Comparison of ENCODE assay signal across 21 cellular contexts in genomic region chr3:181725830-181726229, GRCh38. TPM values are rescaled to one million over a fixed set of nuclear protein-coding genes. Genes with fewer than 3 reads are reported as not detected.
DNase-seq lines count a peak whose midpoint lies in the region; ATAC-seq and TF ChIP-seq lines count a peak whose summit lies in the region.
"Had no signal": no experiment of that assay in that cellular context is flagged by ENCODE, and none has a peak within 500 bp of the region (broad histone marks: within the 10 kb centered on the region; RNA-seq: fewer than 3 reads in every experiment).

No MANE protein-coding gene starts in this region.

- DNase-seq in C1 segment of cervical spinal cord (lab: John Stamatoyannopoulos, UW) (peak in 9 of 14 donors; percentile 19 to 73 (median 62)), hepatocyte (ENCODE audit: low spot score) (no peak), neuronal stem cell (ENCODE audit: low spot score) (no peak), OCI-LY7 (ENCODE audit: low spot score) (no peak), ureter (ENCODE audit: low spot score) (no peak), heart right ventricle (no peak)
- DNase-seq: adrenal gland; CD8-positive, alpha-beta T cell; cerebellar nuclear complex; foreskin fibroblast; IMR-90; natural killer cell; NCI-H510A had no signal

- H3K14ac ChIP-seq in neuronal stem cell (ENCODE audit: low read length), result no peak overlapping the region

- H3K4ac ChIP-seq in neuronal stem cell (ENCODE audit: low read length), result no peak overlapping the region

- H3K18ac ChIP-seq in neuronal stem cell (ENCODE audit: low read length), result peak overlapping the region; percentile 83

- H2BK15ac ChIP-seq in neuronal stem cell (ENCODE audit: low read length), result no peak overlapping the region

- intact Hi-C loops in OCI-LY7 (cut with micrococcal nuclease; ENCODE audit: unreplicated experiment) (no loop called here), heart right ventricle (cut with DNase I) (no loop called here)

- H3K4me3 ChIP-seq in hepatocyte (no peak overlapping the region), neuronal stem cell (ENCODE audit: low read length in 2 of 2) (peak overlapping the region in 1 of 2 donors; percentile 24), OCI-LY7 (ENCODE audit: low read depth, low read length, poor library complexity, severe bottlenecking) (no peak overlapping the region), heart right ventricle (no peak overlapping the region)

- no peak overlapping the region for H3K23ac ChIP-seq in neuronal stem cell (ENCODE audit: low read depth, low read length, poor library complexity)

- peaks cover 2% of the 10 kb centered on the region for H3K79me1 ChIP-seq in neuronal stem cell (ENCODE audit: low read depth, low read length)

- H3K9ac ChIP-seq in neuronal stem cell (ENCODE audit: low read depth, low read length, poor library complexity), result peak overlapping the region; percentile 75

- peak overlapping the region; percentile 58 for H2BK5ac ChIP-seq in neuronal stem cell (ENCODE audit: low read length)

- H3K9me2 ChIP-seq in hepatocyte (replicated peaks; ENCODE audit: insufficient read depth) (no peaks in the 10 kb centered on the region), OCI-LY7 (ENCODE audit: insufficient read depth, low read length) (no peaks in the 10 kb centered on the region)

- POLR2A ChIA-PET in OCI-LY7 (lab: Charles Lee), result no interaction called here

- no peak overlapping the region for H2BK120ac ChIP-seq in neuronal stem cell (ENCODE audit: low read depth, low read length)

- BruUV-seq in OCI-LY7 (replicated peaks; lab: Mats Ljungman, UMichigan), result no TSS peak

- H3K4me2 ChIP-seq in hepatocyte (peak overlapping the region; percentile 90), neuronal stem cell (ENCODE audit: insufficient read depth, low read length, poor library complexity, severe bottlenecking) (peak overlapping the region; percentile 76), OCI-LY7 (ENCODE audit: low read length) (no peak overlapping the region)

- no peaks in the 10 kb centered on the region for H3K9me3 ChIP-seq in hepatocyte (ENCODE audit: low read depth)
- H3K9me3 ChIP-seq in neuronal stem cell (replicated peaks in 1 of 2; ENCODE audit: control insufficient read depth in 2 of 2, insufficient read depth in 1 of 2, low read depth in 1 of 2, low read length in 2 of 2), result peaks cover 0 to 4% of the 10 kb centered on the region in 2 donors
- H3K9me3 ChIP-seq in OCI-LY7 (ENCODE audit: low read length), result no peaks in the 10 kb centered on the region
- no peaks in the 10 kb centered on the region for H3K9me3 ChIP-seq in heart right ventricle
- H3K9me3 ChIP-seq: adrenal gland, stomach, vagina had no signal

- H3K27me3 ChIP-seq in hepatocyte (peaks cover 100% of the 10 kb centered on the region), neuronal stem cell (ENCODE audit: control insufficient read depth in 3 of 3, insufficient read depth in 3 of 3, low read depth in 1 of 3, low read length in 3 of 3) (no peaks in the 10 kb centered on the region), heart right ventricle (peaks cover 64 to 100% (median 100%) of the 10 kb centered on the region in 7 donors)

- H4K91ac ChIP-seq in neuronal stem cell (ENCODE audit: low read depth, low read length, poor library complexity), result no peak overlapping the region

- CTCF ChIA-PET in OCI-LY7 (lab: Charles Lee; ENCODE audit: unreplicated experiment), result no interaction called here

- 7% methylated on average over 15 of the region's 15 CpGs for WGBS in hepatocyte (ENCODE audit: low lambda C conversion rate, missing lambda C conversion rate)
- WGBS in neuronal stem cell (ENCODE audit: extremely low coverage in 2 of 2, insufficient read length in 2 of 2, insufficient replicate concordance in 1 of 2), 2 donors, result no CpG with 5 or more reads among the region's 15 CpGs
- 1 to 4% methylated on average over 15 of the region's 15 CpGs for WGBS in heart right ventricle, 2 donors

- no peak overlapping the region for H4K8ac ChIP-seq in neuronal stem cell (ENCODE audit: low read depth, low read length)

- ATAC-seq in GM21737 (IDR thresholded peaks at IDR 0.05; ENCODE audit: unreplicated experiment), result no peak
- no peak for ATAC-seq in heart right ventricle
- ATAC-seq: CD8-positive, alpha-beta T cell; natural killer cell; Right ventricle myocardium inferior had no signal

- H3K27ac ChIP-seq in angular gyrus (ENCODE audit: low read depth, low read length) (peak overlapping the region; percentile 90), hepatocyte (no peak overlapping the region), neuronal stem cell (replicated peaks; ENCODE audit: low read length) (peak overlapping the region; percentile 94), OCI-LY7 (ENCODE audit: low read depth, low read length, poor library complexity, severe bottlenecking) (no peak overlapping the region), heart right ventricle (no peak overlapping the region)
- H3K27ac ChIP-seq: adrenal gland, vagina, WERI-Rb-1 had no signal

- H3K4me1 ChIP-seq in hepatocyte (ENCODE audit: insufficient read depth) (peaks cover 20% of the 10 kb centered on the region), neuronal stem cell (ENCODE audit: control insufficient read depth in 2 of 2, insufficient read depth in 1 of 2, low read depth in 1 of 2, low read length in 2 of 2) (peaks cover 28 to 84% of the 10 kb centered on the region in 2 donors), OCI-LY7 (ENCODE audit: insufficient read depth, low read length, poor library complexity, severe bottlenecking) (peaks cover 55% of the 10 kb centered on the region), heart right ventricle (peaks cover 0 to 26% (median 12%) of the 10 kb centered on the region in 9 donors)

- no peak overlapping the region for H2BK12ac ChIP-seq in neuronal stem cell (ENCODE audit: low read length)

- TF ChIP-seq CTCF in hepatocyte (IDR thresholded peaks at IDR 0.05; ENCODE audit: poor library complexity), result no peak
- no peak for TF ChIP-seq CTCF in OCI-LY7 (conservative IDR thresholded peaks at IDR 0.05; ENCODE audit: low read length)
- TF ChIP-seq CTCF in heart right ventricle (IDR thresholded peaks at IDR 0.05), result no peak

- H2AK5ac ChIP-seq in neuronal stem cell (ENCODE audit: low read depth, low read length), result peak overlapping the region; percentile 95

- H3K79me2 ChIP-seq in hepatocyte (no peaks in the 10 kb centered on the region), OCI-LY7 (ENCODE audit: insufficient read depth, low read depth, low read length) (no peaks in the 10 kb centered on the region)

- H3K36me3 ChIP-seq in hepatocyte (replicated peaks; ENCODE audit: insufficient read depth, low read depth) (no peaks in the 10 kb centered on the region), neuronal stem cell (replicated peaks in 1 of 2; ENCODE audit: control insufficient read depth in 2 of 2, insufficient read depth in 2 of 2, low read length in 2 of 2) (peaks cover 2 to 30% of the 10 kb centered on the region in 2 donors), OCI-LY7 (ENCODE audit: insufficient read depth, low read length) (no peaks in the 10 kb centered on the region), heart right ventricle (no peaks in the 10 kb centered on the region)
- H3K36me3 ChIP-seq: adrenal gland, stomach, vagina, WERI-Rb-1 had no signal

- no peak overlapping the region for H2AFZ ChIP-seq in hepatocyte
- H2AFZ ChIP-seq in neuronal stem cell (ENCODE audit: low read length), result no peak overlapping the region
- no peak overlapping the region for H2AFZ ChIP-seq in OCI-LY7 (ENCODE audit: low read length)

- H4K20me1 ChIP-seq in hepatocyte (ENCODE audit: insufficient read depth, poor library complexity, severe bottlenecking), result no peaks in the 10 kb centered on the region
- no peaks in the 10 kb centered on the region for H4K20me1 ChIP-seq in OCI-LY7 (ENCODE audit: insufficient read depth, low read length)

RNA-seq across cellular contexts. Expression of gene SOX2, which starts 14.1 kb away (rescaled TPM):
- total RNA-seq in hepatocyte, result 2.4 and 3.5 TPM in 2 replicates
- 2.0 and 2.2 TPM in 2 replicates for polyA plus RNA-seq in hepatocyte
- polyA plus RNA-seq in neuronal stem cell (2013, experiment 1 of 2), result 589 TPM
- 620 TPM for polyA plus RNA-seq in neuronal stem cell (2013, experiment 2 of 2)
- 33.5 and 36.3 TPM in 2 replicates for total RNA-seq in OCI-LY7 (2014; rRNA removed; shearing (Covaris generic))
- total RNA-seq in OCI-LY7 (2022), result 11.3 and 11.5 TPM in 2 replicates
- total RNA-seq in ureter, result 0.16 TPM
- under 1 TPM in 7 of 10 donors, not detected in 3; 0.10 to 0.35 (median 0.12) TPM for total RNA-seq in heart right ventricle
- polyA plus RNA-seq in heart right ventricle, result under 1 TPM; 0.13 to 0.88 TPM
- total RNA-seq: activated CD8-positive, alpha-beta memory T cell treated with anti-CD3 and anti-CD28 coated beads for 36 hours; CD8-positive, alpha-beta T cell; IMR-90; natural killer cell; T-helper 1 cell treated with Interleukin-12 subunit alpha and Interleukin-12 subunit beta and Interleukin-4 antibody, amounts not matched to agents 30 ng/mL and 1 ng/mL, for 36 hours had no signal
- polyA plus RNA-seq: IMR-90 had no signal

Comparison
In these comparisons a context has a peak if more than half of its experiments do, and no peak if none do; other contexts are left out.
1. DNase-seq: peak in C1 segment of cervical spinal cord (9 of 14); none in hepatocyte (single experiment), neuronal stem cell (single experiment), OCI-LY7 (single experiment), ureter (single experiment) and heart right ventricle (0 of 2).
2. H3K27ac ChIP-seq: peak in angular gyrus (single experiment) and neuronal stem cell (single experiment); none in hepatocyte (single experiment), OCI-LY7 (single experiment) and heart right ventricle (0 of 10).